Comparison of ENCODE assay signal across 7 cellular contexts in genomic region chr22:46053563-46054090, GRCh38.
DNase-seq lines count a peak whose midpoint lies in the region; ATAC-seq and TF ChIP-seq lines count a peak whose summit lies in the region.

No MANE protein-coding gene starts in this region.

- H3K4me2 ChIP-seq in OCI-LY3 (ENCODE audit: low read length): peak overlapping the region; percentile 96
- H3K4me2 ChIP-seq in H9 (ENCODE audit: insufficient read depth, insufficient read length, low read length): no peak overlapping the region

- no peaks in the 10 kb centered on the region for H3K27me3 ChIP-seq in OCI-LY3 (ENCODE audit: low read depth, low read length)
- H3K27me3 ChIP-seq in ovary: no peaks in the 10 kb centered on the region
- no peaks in the 10 kb centered on the region for H3K27me3 ChIP-seq in H9 (ENCODE audit: insufficient read depth, low read length)

- no peak overlapping the region for H3K4ac ChIP-seq in H9 (ENCODE audit: low read depth, low read length)

- peak; percentile 30 for TF ChIP-seq POLR2A in GM15510 (IDR thresholded peaks at IDR 0.05; ENCODE audit: borderline replicate concordance, extremely low read depth, insufficient read length)
- no peak for TF ChIP-seq POLR2A in ovary (IDR thresholded peaks at IDR 0.05)

- H4K91ac ChIP-seq in H9 (ENCODE audit: insufficient read length, low read depth, low read length): no peak overlapping the region

- H3K9ac ChIP-seq in OCI-LY3 (ENCODE audit: low read length) (peak overlapping the region; percentile 93), H9 (ENCODE audit: extremely low read depth, insufficient read length, low read length) (no peak overlapping the region)

- ATAC-seq in GM21825 (IDR thresholded peaks at IDR 0.05; ENCODE audit: unreplicated experiment): no peak

- no peak overlapping the region for H3K4me3 Mint-ChIP-seq in H9

- H2AFZ ChIP-seq in OCI-LY3 (ENCODE audit: low read depth, low read length): peak overlapping the region; percentile 44; the same call in 1 of the 2 replicates
- no peak overlapping the region for H2AFZ ChIP-seq in H9 (ENCODE audit: low read length)

- no peak overlapping the region; a peak in 1 of 7 replicates for H3K27ac Mint-ChIP-seq in H9

- H3K79me2 ChIP-seq in OCI-LY3 (ENCODE audit: low read length) (peaks cover 51% of the 10 kb centered on the region), H9 (ENCODE audit: insufficient read depth, low read length) (no peaks in the 10 kb centered on the region)

- no peak overlapping the region for H3K56ac ChIP-seq in H9 (ENCODE audit: insufficient read length, low read depth, low read length)

- no peak overlapping the region for H3K23ac ChIP-seq in H9 (ENCODE audit: insufficient read length, low read depth, low read length)

- H4K20me1 ChIP-seq in OCI-LY3 (ENCODE audit: insufficient read depth, low read length): no peaks in the 10 kb centered on the region
- H4K20me1 ChIP-seq in H9 (ENCODE audit: control insufficient read depth, insufficient read depth, insufficient read length): no peaks in the 10 kb centered on the region

- H3K4me1 ChIP-seq in OCI-LY3 (ENCODE audit: low read length): peaks cover 43% of the 10 kb centered on the region
- peaks cover 26% of the 10 kb centered on the region for H3K4me1 ChIP-seq in ovary (ENCODE audit: insufficient read depth)
- no peaks in the 10 kb centered on the region for H3K4me1 ChIP-seq in H9 (ENCODE audit: insufficient read depth, low read length)

- H3T11ph ChIP-seq in H9 (ENCODE audit: low read length): no peak overlapping the region

- H3K9me3 Mint-ChIP-seq in H9: no peaks in the 10 kb centered on the region

- no peak for TF ChIP-seq EP300 in ovary (IDR thresholded peaks at IDR 0.05)

- peaks cover 5% of the 10 kb centered on the region for H3K27me3 Mint-ChIP-seq in H9 (ENCODE audit: low read depth)

- H3K4me3 ChIP-seq in OCI-LY3 (ENCODE audit: low read length) (peak overlapping the region; percentile 86), foreskin fibroblast (ENCODE audit: low read depth in 1 of 2, low read length in 2 of 2) (peak overlapping the region; percentile 63 to 77), ovary (peak overlapping the region; percentile 87)

- H3K9me3 ChIP-seq in OCI-LY3 (ENCODE audit: insufficient read depth, low read length): no peaks in the 10 kb centered on the region
- no peaks in the 10 kb centered on the region for H3K9me3 ChIP-seq in ovary
- no peaks in the 10 kb centered on the region for H3K9me3 ChIP-seq in H9 (ENCODE audit: control insufficient read depth, low read depth, low read length)

- DNase-seq in activated gamma-delta T cell (lab: John Stamatoyannopoulos, UW) (peak; percentile 44), foreskin fibroblast (peak; percentile 78 to 91), ovary (peak; percentile 79 to 87 (median 85)), H9 (no peak)

- TF ChIP-seq CTCF in OCI-LY3 (IDR thresholded peaks at IDR 0.05; ENCODE audit: low read depth, low read length) (no peak), foreskin fibroblast (IDR thresholded peaks at IDR 0.05; ENCODE audit: low read depth, low read length) (no peak), ovary (IDR thresholded peaks at IDR 0.05) (no peak), H9 (conservative IDR thresholded peaks at IDR 0.05) (no peak)

- H3K14ac ChIP-seq in H9 (ENCODE audit: insufficient read depth, low read length): no peak overlapping the region

- peak overlapping the region; percentile 74 for H3K27ac ChIP-seq in OCI-LY3 (ENCODE audit: low read length)
- peak overlapping the region; percentile 95 to 100 for H3K27ac ChIP-seq in ovary
- no peak overlapping the region for H3K27ac ChIP-seq in H9 (ENCODE audit: insufficient read length, low read depth, low read length)

- H3K79me1 ChIP-seq in H9 (ENCODE audit: insufficient read depth, low read depth, low read length, poor library complexity, severe bottlenecking): no peaks in the 10 kb centered on the region

- H2BK120ac ChIP-seq in H9 (ENCODE audit: low read depth, low read length, poor library complexity, severe bottlenecking): no peak overlapping the region

- no peak overlapping the region for H4K8ac ChIP-seq in H9 (replicated peaks; ENCODE audit: insufficient read length, low read depth, low read length)

- H2AK5ac ChIP-seq in H9 (ENCODE audit: insufficient read length, low read length): no peak overlapping the region

- peaks cover 0 to 7% of the 10 kb centered on the region in 2 experiments; a peak in 2 of 4 replicates for H3K4me1 Mint-ChIP-seq in H9

- no peak overlapping the region for H3K18ac ChIP-seq in H9 (ENCODE audit: insufficient read length, low read depth, low read length)

- intact Hi-C loops in ovary (cut with DNase I): no loop called here

- H2BK5ac ChIP-seq in H9 (ENCODE audit: insufficient read length, low read length): no peak overlapping the region

- H3K36me3 ChIP-seq in OCI-LY3 (replicated peaks; ENCODE audit: low read depth, low read length): peaks cover 1% of the 10 kb centered on the region
- no peaks in the 10 kb centered on the region for H3K36me3 ChIP-seq in ovary

- H2BK20ac ChIP-seq in H9 (ENCODE audit: low read depth, low read length, poor library complexity, severe bottlenecking): no peak overlapping the region

- H2BK15ac ChIP-seq in H9 (ENCODE audit: low read depth, low read length): no peak overlapping the region

- no peak overlapping the region for H2BK12ac ChIP-seq in H9 (ENCODE audit: insufficient read length, low read depth, low read length)

- 0 to 1% (median 0%) methylated on average over 17 to 37 of the region's 37 CpGs for WGBS in ovary, 3 donors
- WGBS in H9 (ENCODE audit: extremely low coverage, insufficient read length, low lambda C conversion rate): no CpG with 5 or more reads among the region's 37 CpGs

- H3K36me3 Mint-ChIP-seq in H9 (ENCODE audit: insufficient read depth in 1 of 3, low read depth in 3 of 3): no peaks in the 10 kb centered on the region

- H4K5ac ChIP-seq in H9 (ENCODE audit: insufficient read length, low read depth, low read length): no peak overlapping the region

- no peaks in the 10 kb centered on the region for H3K23me2 ChIP-seq in H9 (ENCODE audit: insufficient read length, low read depth, low read length, poor library complexity, severe bottlenecking)
